8 cellular contexts compared by ENCODE assay signal in the genomic region with DNA sequence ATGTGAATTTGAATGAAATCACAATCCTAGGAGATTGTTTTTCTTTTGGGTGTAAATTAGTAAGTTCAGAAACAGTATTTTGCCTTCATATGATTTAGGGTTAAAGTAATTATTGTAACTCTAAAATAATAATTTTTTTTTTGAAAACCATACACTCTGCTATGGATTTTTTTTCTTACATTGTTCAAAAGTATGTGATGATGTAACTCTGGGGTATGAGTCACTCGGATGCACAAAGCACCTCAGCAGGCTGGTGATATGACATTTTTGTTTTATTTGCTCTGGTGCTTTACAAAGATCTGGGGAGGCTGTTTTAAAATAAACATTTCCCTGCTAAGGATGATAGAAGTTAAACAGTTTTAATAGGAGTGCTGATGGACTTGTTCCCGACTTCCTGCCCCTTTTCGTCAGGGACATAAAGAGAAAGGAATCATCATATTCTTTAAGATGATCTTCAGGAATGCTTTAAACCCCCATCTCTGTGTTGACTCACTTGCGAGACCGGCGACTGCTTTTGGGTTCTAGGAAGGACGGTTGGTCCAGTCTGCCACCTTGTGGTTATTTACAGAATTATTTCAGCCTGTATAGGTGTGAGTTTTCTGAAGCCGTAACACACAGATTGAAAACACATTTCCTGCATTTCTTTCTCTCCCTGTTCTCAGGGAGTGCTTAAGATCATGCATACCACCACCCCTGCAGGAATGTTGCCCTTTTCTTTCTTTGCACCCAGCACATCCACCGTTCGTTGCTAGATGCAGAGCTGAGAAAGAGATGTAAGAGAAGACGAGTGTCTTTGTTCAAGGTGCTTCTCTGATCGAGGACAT.
A peak's percentile ranks its signal among the peaks of the same experiment; 100 is the strongest.
DNase-seq lines count a peak whose midpoint lies in the region; ATAC-seq and TF ChIP-seq lines count a peak whose summit lies in the region.

No MANE protein-coding gene starts in this region.

- no peak for TF ChIP-seq POLR2A in body of pancreas (IDR thresholded peaks at IDR 0.05)

- peak; percentile 40 for ATAC-seq in HG02884 (IDR thresholded peaks at IDR 0.05; ENCODE audit: unreplicated experiment)
- ATAC-seq in body of pancreas, result peak; percentile 91

- H3K36me3 ChIP-seq in body of pancreas (replicated peaks in 1 of 2; ENCODE audit: insufficient read depth in 1 of 2, low read depth in 2 of 2), result no peaks in the 10 kb centered on the region
- H3K36me3 ChIP-seq in iPS-20b (ENCODE audit: insufficient read depth, low read depth, low read length), result no peaks in the 10 kb centered on the region

- intact Hi-C loops in body of pancreas (cut with DNase I), result loop anchor here (10.0 kb wide), 2 partner anchors 321 to 441 kb away; no protein-coding TSS in a partner anchor

- peak overlapping the region in 3 of 4 donors; percentile 5 to 11 (median 10) for H3K27ac ChIP-seq in body of pancreas
- peak overlapping the region; percentile 70 for H3K27ac ChIP-seq in iPS-20b (ENCODE audit: low read length)

- H3K27me3 ChIP-seq in body of pancreas, result no peaks in the 10 kb centered on the region
- H3K27me3 ChIP-seq in iPS-20b (ENCODE audit: insufficient read depth, low read length), result no peaks in the 10 kb centered on the region

- peaks cover 35% of the 10 kb centered on the region for H3K4me1 ChIP-seq in body of pancreas
- peaks cover 40% of the 10 kb centered on the region for H3K4me1 ChIP-seq in iPS-20b (ENCODE audit: insufficient read depth, low read length)

- peak; percentile 5 for DNase-seq in NK-92 treated with Interleukin-12 subunit alpha and Interleukin-12 subunit beta, amount 100 ng/mL, for 24 hours (lab: John Stamatoyannopoulos, UW)
- DNase-seq in NK-92 (lab: John Stamatoyannopoulos, UW; ENCODE audit: unreplicated experiment) (no peak), NCI-H146 (lab: John Stamatoyannopoulos, UW) (peak; percentile 64), T-helper 9 cell (peak; percentile 35), body of pancreas (peak; percentile 56 to 68 (median 60)), smooth muscle cell of the brain vasculature (ENCODE audit: low read depth, low spot score) (peak; percentile 79)

- H3K9ac ChIP-seq in iPS-20b (ENCODE audit: low read depth, low read length), result peak overlapping the region; percentile 71

- H3K9me3 ChIP-seq in body of pancreas (no peaks in the 10 kb centered on the region), iPS-20b (ENCODE audit: insufficient read depth, low read depth, low read length) (no peaks in the 10 kb centered on the region)

- WGBS in body of pancreas, 2 donors, result 6 to 9% methylated on average over 12 of the region's 12 CpGs

- no peak overlapping the region for H3K4me3 ChIP-seq in body of pancreas
- peak overlapping the region; percentile 46; the same call in 1 of the 2 replicates for H3K4me3 ChIP-seq in iPS-20b (ENCODE audit: low read length)

- peak; percentile 56 to 87 (median 84) for TF ChIP-seq CTCF in body of pancreas (IDR thresholded peaks at IDR 0.05)
